ENCODE assay signal across 8 cellular contexts in the genomic region with DNA sequence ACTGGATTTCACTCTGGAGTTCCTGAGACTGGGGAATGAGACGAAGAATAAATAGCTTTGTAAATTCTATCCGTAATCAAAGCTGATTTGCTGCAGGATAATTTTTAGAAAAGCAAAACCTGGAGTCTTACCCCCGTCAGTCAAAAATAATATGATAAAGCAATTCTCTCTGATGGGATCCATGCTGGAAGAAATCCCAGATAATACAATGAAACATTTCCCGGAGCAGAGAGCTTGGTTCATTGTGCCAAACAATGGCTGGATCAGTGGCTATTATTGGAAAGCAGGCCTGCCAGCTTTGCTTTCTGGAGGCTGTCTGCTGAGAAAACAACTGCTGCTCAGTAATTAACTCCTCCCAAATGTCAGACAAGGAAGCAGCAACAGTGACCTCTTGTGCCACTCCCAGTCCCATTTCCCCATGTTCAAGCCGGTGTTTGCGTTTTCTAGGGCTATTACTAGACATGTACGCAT.
A peak's percentile ranks its signal among the peaks of the same experiment; 100 is the strongest.
DNase-seq lines count a peak whose midpoint lies in the region; TF ChIP-seq lines count a peak whose summit lies in the region.

No MANE protein-coding gene starts in this region.

- no peak overlapping the region for H2AFZ ChIP-seq in osteoblast (ENCODE audit: low read length)

- H3K27me3 ChIP-seq in SJCRH30: no peaks in the 10 kb centered on the region
- H3K27me3 ChIP-seq in cardiac muscle cell: no peaks in the 10 kb centered on the region
- H3K27me3 ChIP-seq in osteoblast (ENCODE audit: insufficient read depth, low read length): no peaks in the 10 kb centered on the region

- H3K36me3 ChIP-seq in SJCRH30 (no peaks in the 10 kb centered on the region), cardiac muscle cell (no peaks in the 10 kb centered on the region), osteoblast (ENCODE audit: insufficient read depth, low read length) (no peaks in the 10 kb centered on the region)

- no peak for TF ChIP-seq CTCF in cardiac muscle cell (IDR thresholded peaks at IDR 0.05; ENCODE audit: low read depth, low read length)
- no peak for TF ChIP-seq CTCF in osteoblast (IDR thresholded peaks at IDR 0.05; ENCODE audit: extremely low read depth, low read depth, low read length)

- no peak for TF ChIP-seq EP300 in Ishikawa (IDR thresholded peaks at IDR 0.05; ENCODE audit: borderline replicate concordance)

- peak; percentile 32; the same call in 1 of the 2 replicates for TF ChIP-seq RAD21 in Ishikawa (IDR thresholded peaks at IDR 0.05; ENCODE audit: low read depth)

- H3K4me3 ChIP-seq in SJCRH30: no peak overlapping the region
- H3K4me3 ChIP-seq in cardiac muscle cell: no peak overlapping the region
- no peak overlapping the region for H3K4me3 ChIP-seq in osteoblast (ENCODE audit: insufficient read depth, low read length)

- H3K4me2 ChIP-seq in osteoblast (ENCODE audit: insufficient read depth, low read length): no peak overlapping the region

- no peaks in the 10 kb centered on the region for H3K9me3 ChIP-seq in SJCRH30 (replicated peaks)
- H3K9me3 ChIP-seq in cardiac muscle cell (ENCODE audit: low read depth): no peaks in the 10 kb centered on the region
- H3K9me3 ChIP-seq in osteoblast (ENCODE audit: low read depth, low read length): peaks cover 3% of the 10 kb centered on the region

- no peaks in the 10 kb centered on the region for H4K20me1 ChIP-seq in osteoblast (ENCODE audit: insufficient read depth, low read length)

- no peaks in the 10 kb centered on the region for H3K4me1 ChIP-seq in SJCRH30
- peaks cover 8% of the 10 kb centered on the region for H3K4me1 ChIP-seq in cardiac muscle cell (ENCODE audit: low read depth)
- no peaks in the 10 kb centered on the region for H3K4me1 ChIP-seq in osteoblast (ENCODE audit: insufficient read depth, low read length)

- H3K27ac ChIP-seq in SJCRH30: no peak overlapping the region
- peak overlapping the region; percentile 68 for H3K27ac ChIP-seq in cardiac muscle cell
- no peak overlapping the region for H3K27ac ChIP-seq in osteoblast (ENCODE audit: low read depth, low read length)

- no peaks in the 10 kb centered on the region for H3K79me2 ChIP-seq in osteoblast (ENCODE audit: insufficient read depth, low read length)

- DNase-seq in SJCRH30 (peak; percentile 38 to 56), cardiac muscle cell (ENCODE audit: low read depth in 1 of 2, low spot score in 1 of 2) (peak; percentile 1 to 76), retina (peak; percentile 78), osteoblast (ENCODE audit: insufficient read length, low spot score, missing footprints) (no peak), T1000 (lab: John Stamatoyannopoulos, UW) (no peak)
- no peak for DNase-seq in stimulated activated naive CD4-positive, alpha-beta T cell (lab: John Stamatoyannopoulos, UW)
- no peak for DNase-seq in activated CD4-positive, alpha-beta T cell treated with anti-CD3 and anti-CD28 coated beads, Interleukin-2, amount 50 U/mL, for 1 hour

TF ChIP-seq in Ishikawa, 13 proteins besides CTCF, POLR2A, EP300 and RAD21:
- TF ChIP-seq CEBPB (IDR thresholded peaks at IDR 0.05): no peak

Comparison
In these comparisons a context has a peak if more than half of its experiments do, and no peak if none do; other contexts are left out.
1. DNase-seq: peak in SJCRH30 (2 of 2), cardiac muscle cell (2 of 2) and retina (single experiment); none in stimulated activated naive CD4-positive, alpha-beta T cell (0 of 6), osteoblast (single experiment), T1000 (single experiment) and activated CD4-positive, alpha-beta T cell treated with anti-CD3 and anti-CD28 coated beads, Interleukin-2, amount 50 U/mL, for 1 hour (single experiment).